In the genomic region with DNA sequence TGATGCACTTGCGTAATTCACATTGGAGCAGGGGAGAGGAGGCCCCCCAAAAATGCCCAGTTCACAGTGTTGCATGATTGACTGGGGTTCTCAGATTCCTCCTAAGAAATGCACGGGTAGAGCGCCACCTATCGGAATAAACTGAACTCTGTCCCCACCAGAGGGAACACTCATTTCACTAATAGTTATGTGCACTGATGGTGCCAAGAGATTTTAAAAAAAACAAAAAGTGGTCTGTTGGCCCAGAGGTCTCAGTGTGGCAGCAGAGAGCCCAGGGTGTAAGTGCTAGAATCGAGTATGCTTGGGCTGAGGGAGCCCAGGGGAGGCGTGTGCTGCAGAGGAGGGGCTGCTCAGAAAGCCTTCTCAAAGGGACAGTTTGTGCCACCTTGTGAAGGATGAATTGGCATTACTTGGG, we compare ENCODE assay signal across 9 cellular contexts. TPM values are rescaled to one million over a fixed set of nuclear protein-coding genes. Genes with fewer than 3 reads are reported as not detected.
DNase-seq lines count a peak whose midpoint lies in the region; ATAC-seq and TF ChIP-seq lines count a peak whose summit lies in the region.
"Had no signal": no experiment of that assay in that cellular context is flagged by ENCODE, and none has a peak within 500 bp of the region (broad histone marks: within the 10 kb centered on the region; RNA-seq: fewer than 3 reads in every experiment).

No MANE protein-coding gene starts in this region.

- H3K4me3 ChIP-seq in ascending aorta (no peak overlapping the region), hepatocyte (no peak overlapping the region)

- H2AFZ ChIP-seq in hepatocyte: no peak overlapping the region

- H4K20me1 ChIP-seq in hepatocyte (ENCODE audit: insufficient read depth, poor library complexity, severe bottlenecking): no peaks in the 10 kb centered on the region

- H3K9me2 ChIP-seq in hepatocyte (replicated peaks; ENCODE audit: insufficient read depth): no peaks in the 10 kb centered on the region

- H3K27ac ChIP-seq in ascending aorta: no peak overlapping the region
- H3K27ac ChIP-seq in hepatocyte: no peak overlapping the region

- H3K36me3 ChIP-seq in ascending aorta: peaks cover 54 to 83% of the 10 kb centered on the region in 2 donors
- no peaks in the 10 kb centered on the region for H3K36me3 ChIP-seq in hepatocyte (replicated peaks; ENCODE audit: insufficient read depth, low read depth)

- WGBS in hepatocyte (ENCODE audit: low lambda C conversion rate, missing lambda C conversion rate): 32% methylated on average over 6 of the region's 6 CpGs

- peaks cover 5% of the 10 kb centered on the region for H3K79me2 ChIP-seq in hepatocyte

- H3K4me1 ChIP-seq in ascending aorta (peaks cover 0 to 2% of the 10 kb centered on the region in 2 donors), hepatocyte (ENCODE audit: insufficient read depth) (no peaks in the 10 kb centered on the region)

- no peak overlapping the region for H3K4me2 ChIP-seq in hepatocyte

- TF ChIP-seq CTCF in ascending aorta (IDR thresholded peaks at IDR 0.05) (peak; percentile 54 to 79 (median 66)), hepatocyte (IDR thresholded peaks at IDR 0.05; ENCODE audit: poor library complexity) (peak; percentile 80), omental fat pad (IDR thresholded peaks at IDR 0.05) (no peak)

- intact Hi-C loops in ascending aorta (cut with DNase I): no loop called here

- DNase-seq in GF-D8 (lab: John Stamatoyannopoulos, UW) (peak; percentile 10), LHCN-M2 (ENCODE audit: low read depth) (peak; percentile 52), SW480 (ENCODE audit: low spot score) (peak; percentile 52), ascending aorta (ENCODE audit: low spot score in 2 of 2) (no peak), hepatocyte (ENCODE audit: low spot score) (peak; percentile 76), putamen (ENCODE audit: low spot score) (no peak), omental fat pad (ENCODE audit: low spot score) (no peak)
- peak in 2 of 3 donors; percentile 35 to 63 for DNase-seq in stimulated activated CD4-positive, alpha-beta T cell treated with anti-CD3 and anti-CD28 coated beads, Interleukin-12 subunit alpha, Interleukin-12 subunit beta, amount 100 ng/mL, for 48 hours (ENCODE audit: low read depth in 2 of 3, low spot score in 1 of 3)

- H3K27me3 ChIP-seq in ascending aorta: no peaks in the 10 kb centered on the region
- no peaks in the 10 kb centered on the region for H3K27me3 ChIP-seq in hepatocyte

- ATAC-seq in omental fat pad (ENCODE audit: low FRiP score): no peak

- H3K9me3 ChIP-seq in ascending aorta (no peaks in the 10 kb centered on the region), hepatocyte (ENCODE audit: low read depth) (no peaks in the 10 kb centered on the region)

RNA-seq across cellular contexts. Expression of gene PINK1, which starts 6.9 kb away (rescaled TPM):
- 39.7 and 45.5 TPM in 2 replicates for total RNA-seq in LHCN-M2 (2014; rRNA removed)
- 75.5 TPM for polyA plus RNA-seq in LHCN-M2 (2012)
- total RNA-seq in ascending aorta: 113 TPM
- total RNA-seq in hepatocyte: 60.5 and 73.2 TPM in 2 replicates
- 84.1 and 96.4 TPM in 2 replicates for polyA plus RNA-seq in hepatocyte
- 100 to 1,000 TPM in 2 of 4 donors, 10 to 100 TPM in 2; 71.9 to 132 (median 111) TPM for total RNA-seq in omental fat pad

RNA-seq across cellular contexts. Expression of gene DDOST, which starts 21.0 kb away (rescaled TPM):
- 254 and 285 TPM in 2 replicates for total RNA-seq in LHCN-M2 (2014; rRNA removed)
- polyA plus RNA-seq in LHCN-M2 (2012): 204 TPM
- total RNA-seq in ascending aorta: 142 TPM
- 320 and 326 TPM in 2 replicates for total RNA-seq in hepatocyte
- 393 and 405 TPM in 2 replicates for polyA plus RNA-seq in hepatocyte
- total RNA-seq in omental fat pad: 100 to 1,000 TPM; 119 to 155 (median 141) TPM

RNA-seq across cellular contexts. Expression of gene CDA, which starts 51.3 kb away (rescaled TPM):
- total RNA-seq in LHCN-M2 (2014; rRNA removed) (not detected in 2 replicates), ascending aorta (10.1 TPM), hepatocyte (2.1 and 3.2 TPM in 2 replicates), omental fat pad (10 to 100 TPM in 1 of 4 donors, 1 to 10 TPM in 3; 1.9 to 13.2 (median 2.8) TPM)
- polyA plus RNA-seq in LHCN-M2 (2012): 1.2 TPM
- 2.1 and 3.8 TPM in 2 replicates for polyA plus RNA-seq in hepatocyte
- total RNA-seq: temporal lobe had no signal

Comparison
In these comparisons a context has a peak if more than half of its experiments do, and no peak if none do; other contexts are left out.
1. DNase-seq: peak in GF-D8 (single experiment), LHCN-M2 (single experiment), SW480 (single experiment), hepatocyte (single experiment) and stimulated activated CD4-positive, alpha-beta T cell treated with anti-CD3 and anti-CD28 coated beads, Interleukin-12 subunit alpha, Interleukin-12 subunit beta, amount 100 ng/mL, for 48 hours (2 of 3); none in ascending aorta (0 of 2), putamen (single experiment) and omental fat pad (single experiment).
2. CTCF ChIP-seq: peak in ascending aorta (3 of 3) and hepatocyte (single experiment); none in omental fat pad (0 of 3).